19 cellular contexts compared by ENCODE assay signal in the genomic region with DNA sequence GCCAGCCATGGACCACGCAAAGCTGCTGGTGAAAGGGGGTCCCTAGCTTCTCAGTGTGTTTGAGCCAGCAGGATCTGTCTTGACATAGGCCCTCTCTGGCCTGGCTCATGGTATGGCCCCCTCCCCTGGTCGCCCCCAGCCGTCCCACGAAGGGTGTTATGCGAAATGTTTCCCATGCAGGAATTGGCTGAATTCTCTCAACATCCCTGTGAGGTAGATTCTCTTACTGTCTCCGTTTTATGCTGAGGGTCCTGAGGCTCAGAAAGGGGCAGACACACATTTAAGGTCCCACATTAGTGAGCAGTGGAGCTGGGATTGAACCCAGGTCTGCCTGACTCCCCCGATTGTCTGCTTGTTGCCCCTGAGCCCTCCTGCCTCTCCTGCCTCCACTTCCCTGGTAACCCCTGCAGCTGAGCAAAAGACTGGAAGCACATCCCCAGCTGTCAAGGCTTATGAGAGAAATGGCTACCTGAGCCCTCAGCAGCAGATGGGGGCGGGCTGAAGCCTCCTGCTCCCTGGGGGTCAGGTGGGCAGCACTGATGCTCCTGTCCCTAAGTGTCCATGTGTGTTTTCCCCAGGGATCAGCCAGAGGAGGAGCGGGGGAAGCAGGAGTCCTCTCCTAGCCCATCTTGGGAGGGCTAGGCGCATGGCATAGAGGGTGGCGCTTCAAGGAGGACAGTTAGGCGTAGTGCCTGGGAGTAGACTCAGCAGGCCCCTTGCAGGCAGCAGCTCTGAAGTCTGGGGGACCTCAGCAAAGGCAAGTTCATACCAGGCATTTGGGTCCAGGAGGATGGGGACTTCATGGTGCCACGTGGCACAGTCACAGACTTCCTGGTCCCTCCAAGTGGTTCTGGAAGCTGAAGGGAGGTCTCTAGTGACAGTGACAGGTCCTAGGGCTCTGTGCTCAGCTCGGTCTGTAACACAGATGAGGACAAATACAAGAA. TPM values are rescaled to one million over a fixed set of nuclear protein-coding genes. Genes with fewer than 3 reads are reported as not detected.
DNase-seq lines count a peak whose midpoint lies in the region; ATAC-seq and TF ChIP-seq lines count a peak whose summit lies in the region.
"Had no signal": no experiment of that assay in that cellular context is flagged by ENCODE, and none has a peak within 500 bp of the region (broad histone marks: within the 10 kb centered on the region; RNA-seq: fewer than 3 reads in every experiment).

No MANE protein-coding gene starts in this region.

- TF ChIP-seq CTCF in natural killer cell (IDR thresholded peaks at IDR 0.05), result no peak

- no peaks in the 10 kb centered on the region for H3K36me3 Mint-ChIP-seq in natural killer cell treated with Interleukin-12 subunit alpha and Interleukin-12 subunit beta and Interleukin-15 and Interleukin-18, amount 100 ng/mL, for 72 hours
- no peaks in the 10 kb centered on the region for H3K36me3 Mint-ChIP-seq in natural killer cell
- H3K36me3 Mint-ChIP-seq: CD14-positive monocyte, IgD-negative memory B cell had no signal

- H3K4me1 Mint-ChIP-seq in natural killer cell treated with Interleukin-12 subunit alpha and Interleukin-12 subunit beta and Interleukin-15 and Interleukin-18, amount 100 ng/mL, for 72 hours (ENCODE audit: low read depth in 2 of 2), result no peaks in the 10 kb centered on the region
- H3K4me1 Mint-ChIP-seq in natural killer cell, result no peaks in the 10 kb centered on the region

- no peaks in the 10 kb centered on the region for H3K27me3 Mint-ChIP-seq in natural killer cell treated with Interleukin-12 subunit alpha and Interleukin-12 subunit beta and Interleukin-15 and Interleukin-18, amount 100 ng/mL, for 72 hours
- H3K27me3 Mint-ChIP-seq in natural killer cell (ENCODE audit: low read depth in 2 of 2), result peaks cover 0 to 4% of the 10 kb centered on the region in 2 donors
- H3K27me3 Mint-ChIP-seq: B cell, IgD-negative memory B cell had no signal

- H3K4me3 Mint-ChIP-seq in natural killer cell treated with Interleukin-12 subunit alpha and Interleukin-12 subunit beta and Interleukin-15 and Interleukin-18, amount 100 ng/mL, for 72 hours, result no peak overlapping the region
- no peak overlapping the region for H3K4me3 Mint-ChIP-seq in natural killer cell
- H3K4me3 Mint-ChIP-seq: B cell, CD14-positive monocyte, IgD-negative memory B cell had no signal

- H3K9me3 Mint-ChIP-seq in natural killer cell treated with Interleukin-12 subunit alpha and Interleukin-12 subunit beta and Interleukin-15 and Interleukin-18, amount 100 ng/mL, for 72 hours, result no peaks in the 10 kb centered on the region
- no peaks in the 10 kb centered on the region for H3K9me3 Mint-ChIP-seq in natural killer cell
- H3K9me3 Mint-ChIP-seq: CD14-positive monocyte, IgD-negative memory B cell had no signal

- no peak overlapping the region for H3K27ac Mint-ChIP-seq in natural killer cell treated with Interleukin-12 subunit alpha and Interleukin-12 subunit beta and Interleukin-15 and Interleukin-18, amount 100 ng/mL, for 72 hours
- no peak overlapping the region for H3K27ac Mint-ChIP-seq in natural killer cell
- H3K27ac Mint-ChIP-seq: B cell, CD14-positive monocyte had no signal

- ATAC-seq in natural killer cell treated with Interleukin-12 subunit alpha and Interleukin-12 subunit beta and Interleukin-15 and Interleukin-18, amount 100 ng/mL, for 72 hours, result no peak
- ATAC-seq in natural killer cell, result no peak

- intact Hi-C loops in natural killer cell (cut with micrococcal nuclease), result no loop called here

- peak; percentile 27 for DNase-seq in NCI-H82 (lab: John Stamatoyannopoulos, UW)
- DNase-seq in NCI-H82 treated with DMSO at 0.1 percent for 48 hours (lab: John Stamatoyannopoulos, UW; ENCODE audit: unreplicated experiment), result no peak
- peak; percentile 13 for DNase-seq in natural killer cell treated with Interleukin-12 subunit alpha and Interleukin-12 subunit beta and Interleukin-15 and Interleukin-18, amount 100 ng/mL, for 72 hours (ENCODE audit: low spot score)
- DNase-seq in natural killer cell, result no peak
- peak; percentile 77 for DNase-seq in mesenteric fat pad (ENCODE audit: low spot score)
- no peak for DNase-seq in CD1c-positive myeloid dendritic cell (ENCODE audit: extremely low spot score)
- no peak for DNase-seq in DMS 273 treated with DMSO at 0.1 percent for 48 hours (lab: John Stamatoyannopoulos, UW)
- DNase-seq: Calu3, DMS153, DND-41, GOT3, NCI-H1048, NCI-H1417, NCI-H1694, NCI-H2029 treated with DMSO at 0.1 percent for 48 hours, NCI-H510A had no signal

RNA-seq across cellular contexts. Expression of a gene that starts 49.0 kb away (rescaled TPM):
- total RNA-seq in natural killer cell treated with Interleukin-12 subunit alpha and Interleukin-12 subunit beta and Interleukin-15 and Interleukin-18, amount 100 ng/mL, for 72 hours, result 1 to 10 TPM; 1.2 to 7.4 TPM
- total RNA-seq in natural killer cell, result 1 to 10 TPM; 3.8 to 6.0 (median 6.0) TPM
- 5.6 TPM for total RNA-seq in mesenteric fat pad

Comparison
In these comparisons a context has a peak if more than half of its experiments do, and no peak if none do; other contexts are left out.
1. DNase-seq: peak in NCI-H82 (single experiment), natural killer cell treated with Interleukin-12 subunit alpha and Interleukin-12 subunit beta and Interleukin-15 and Interleukin-18, amount 100 ng/mL, for 72 hours (single experiment) and mesenteric fat pad (single experiment); none in NCI-H82 treated with DMSO at 0.1 percent for 48 hours (single experiment), natural killer cell (single experiment), CD1c-positive myeloid dendritic cell (single experiment) and DMS 273 treated with DMSO at 0.1 percent for 48 hours (single experiment).